In genomic region chr16:81891734-81892364, GRCh38 we compare ENCODE assay signal across 17 cellular contexts.
A peak's percentile ranks its signal among the peaks of the same experiment; 100 is the strongest.
DNase-seq lines count a peak whose midpoint lies in the region; ATAC-seq, FAIRE-seq and TF ChIP-seq lines count a peak whose summit lies in the region.
"Had no signal": no experiment of that assay in that cellular context is flagged by ENCODE, and none has a peak within 500 bp of the region (broad histone marks: within the 10 kb centered on the region; RNA-seq: fewer than 3 reads in every experiment).

No MANE protein-coding gene starts in this region.

- CTCF ChIA-PET in H1 (lab: Charles Lee; ENCODE audit: partially characterized antibody), result interaction anchor here (0.6 to 12.3 kb wide), 8 partner anchors 10 to 930 kb away, joined by 3 to 138 read pairs (median 3); no protein-coding TSS in a partner anchor
- CTCF ChIA-PET in activated CD4-positive, alpha-beta memory T cell treated with anti-CD3 and anti-CD28 coated beads, Interleukin-2, amount 10 ng/mL, durations not matched to agents 7 days and 5 days (lab: Charles Lee), result interaction anchor here (0.8 to 1.2 kb wide), 3 partner anchors 10 to 338 kb away, joined by 3 read pairs; no protein-coding TSS in a partner anchor

- no peak overlapping the region for H3K56ac ChIP-seq in H1 (replicated peaks; ENCODE audit: insufficient read length, low read depth, low read length)

- H3K27ac ChIP-seq in H1 (ENCODE audit: low read depth, low read length), result no peak overlapping the region
- H3K27ac ChIP-seq in uterus, result no peak overlapping the region
- H3K27ac ChIP-seq in body of pancreas, result no peak overlapping the region
- H3K27ac ChIP-seq: SJSA1 had no signal

- TF ChIP-seq POLR2A in H1 (IDR thresholded peaks at IDR 0.05; ENCODE audit: control extremely low read depth in 1 of 2, low read depth in 2 of 2, low read length in 2 of 2) (no peak), uterus (IDR thresholded peaks at IDR 0.05) (no peak), body of pancreas (IDR thresholded peaks at IDR 0.05) (no peak)

- no peaks in the 10 kb centered on the region for H3K36me3 Mint-ChIP-seq in activated CD4-positive, alpha-beta memory T cell treated with anti-CD3 and anti-CD28 coated beads, Interleukin-2, amount 10 ng/mL, durations not matched to agents 7 days and 5 days (ENCODE audit: low read depth)
- H3K36me3 Mint-ChIP-seq: CD4-positive, CD25-positive, alpha-beta regulatory T cell had no signal

- H3K27me3 ChIP-seq in H1 (replicated peaks in 1 of 4; ENCODE audit: control insufficient read depth in 3 of 4, extremely low read depth in 1 of 4, insufficient read depth in 3 of 4, low read length in 3 of 4) (no peaks in the 10 kb centered on the region), uterus (no peaks in the 10 kb centered on the region), body of pancreas (no peaks in the 10 kb centered on the region)
- H3K27me3 ChIP-seq: SJSA1 had no signal

- H3K36me3 ChIP-seq in H1 (ENCODE audit: control insufficient read depth in 2 of 4, insufficient read depth in 4 of 4, low read length in 3 of 4), result no peaks in the 10 kb centered on the region
- H3K36me3 ChIP-seq in uterus, result no peaks in the 10 kb centered on the region
- H3K36me3 ChIP-seq in body of pancreas (replicated peaks in 1 of 2; ENCODE audit: insufficient read depth in 1 of 2, low read depth in 2 of 2), result no peaks in the 10 kb centered on the region
- H3K36me3 ChIP-seq: SJSA1 had no signal

- H4K91ac ChIP-seq in H1 (replicated peaks; ENCODE audit: insufficient read length, low read length), result no peak overlapping the region

- H3K9me3 ChIP-seq in H1 (ENCODE audit: insufficient read depth in 2 of 2, low read depth in 1 of 2, low read length in 1 of 2) (no peaks in the 10 kb centered on the region), uterus (no peaks in the 10 kb centered on the region), body of pancreas (no peaks in the 10 kb centered on the region)
- H3K9me3 ChIP-seq: SJSA1 had no signal

- no peak overlapping the region for H3K4ac ChIP-seq in H1 (replicated peaks; ENCODE audit: insufficient read length, low read depth, low read length)

- no peak overlapping the region for H2BK15ac ChIP-seq in H1 (ENCODE audit: low read length)

- H3K4me1 Mint-ChIP-seq in activated CD4-positive, alpha-beta memory T cell treated with anti-CD3 and anti-CD28 coated beads, Interleukin-2, amount 10 ng/mL, durations not matched to agents 7 days and 5 days, result peaks cover 5% of the 10 kb centered on the region

- H2BK120ac ChIP-seq in H1 (replicated peaks; ENCODE audit: low read depth, low read length), result no peak overlapping the region

- no peak overlapping the region for H2BK20ac ChIP-seq in H1 (ENCODE audit: low read length)

- 89% methylated on average over 6 of the region's 6 CpGs; no CpG with 5 or more reads in 1 of the 2 experiments for WGBS in H1 (ENCODE audit: extremely low coverage in 1 of 2, insufficient coverage in 1 of 2, insufficient read length in 1 of 2, insufficient replicate concordance in 2 of 2, low coverage in 1 of 2, low lambda C conversion rate in 2 of 2, missing lambda C conversion rate in 1 of 2), 2 experiments
- 66 to 76% methylated on average over 6 of the region's 6 CpGs for WGBS in body of pancreas, 2 donors

- no peak overlapping the region for H2AFZ ChIP-seq in H1 (ENCODE audit: low read length)

- no peak for FAIRE-seq in H1 (lab: Jason Lieb, UNC)

- no peaks in the 10 kb centered on the region for H3K23me2 ChIP-seq in H1 (ENCODE audit: low read depth, low read length)

- H3K14ac ChIP-seq in H1 (ENCODE audit: insufficient read length), result no peak overlapping the region

- H3K4me3 ChIP-seq in H1 (ENCODE audit: extremely low read depth in 1 of 4, insufficient read depth in 2 of 4, low read depth in 3 of 4, low read length in 4 of 4) (no peak overlapping the region), uterus (no peak overlapping the region), body of pancreas (no peak overlapping the region)
- H3K4me3 ChIP-seq: SJSA1 had no signal

- no peaks in the 10 kb centered on the region for H3K79me1 ChIP-seq in H1 (ENCODE audit: low read depth, low read length)

- no peak for TF ChIP-seq EP300 in H1 (IDR thresholded peaks at IDR 0.05; ENCODE audit: borderline replicate concordance in 1 of 2, low read depth in 2 of 2, low read length in 2 of 2)

- POLR2A ChIA-PET in H1 (lab: Charles Lee; ENCODE audit: partially characterized antibody), result no interaction called here
- POLR2A ChIA-PET in activated CD4-positive, alpha-beta memory T cell treated with anti-CD3 and anti-CD28 coated beads, Interleukin-2, amount 10 ng/mL, durations not matched to agents 7 days and 5 days (lab: Charles Lee), result no interaction called here

- no peaks in the 10 kb centered on the region for H3K79me2 ChIP-seq in H1 (ENCODE audit: control insufficient read depth in 1 of 2, insufficient read depth in 2 of 2, low read length in 2 of 2)

- no peak overlapping the region for H4K5ac ChIP-seq in H1 (ENCODE audit: insufficient read length, low read depth, low read length)

- no peak overlapping the region for H3K18ac ChIP-seq in H1 (ENCODE audit: extremely low read depth, low read length)

- DNase-seq in ELR (ENCODE audit: low read depth) (peak; percentile 20), M059J (ENCODE audit: low read depth) (peak; percentile 50), H1 (ENCODE audit: low read depth in 1 of 2, low spot score in 2 of 2) (no peak), posterior vena cava (ENCODE audit: low spot score) (peak; percentile 72), uterus (no peak), body of pancreas (no peak), activated gamma-delta T cell (lab: John Stamatoyannopoulos, UW) (no peak)
- DNase-seq in activated CD4-positive, alpha-beta memory T cell treated with anti-CD3 and anti-CD28 coated beads, Interleukin-2, amount 10 ng/mL, durations not matched to agents 7 days and 5 days, result no peak
- DNase-seq: ACHN; AML-193; CD4-positive, CD25-positive, alpha-beta regulatory T cell; HCEC 1CT; KBM-7; NCI-H2081 treated with DMSO at 0.1 percent for 48 hours; NCI-H510A; NCI-H774 had no signal

- peaks cover 2% of the 10 kb centered on the region for H3K27me3 Mint-ChIP-seq in activated CD4-positive, alpha-beta memory T cell treated with anti-CD3 and anti-CD28 coated beads, Interleukin-2, amount 10 ng/mL, durations not matched to agents 7 days and 5 days
- H3K27me3 Mint-ChIP-seq: CD4-positive, CD25-positive, alpha-beta regulatory T cell had no signal

- no peak overlapping the region for H3K27ac Mint-ChIP-seq in activated CD4-positive, alpha-beta memory T cell treated with anti-CD3 and anti-CD28 coated beads, Interleukin-2, amount 10 ng/mL, durations not matched to agents 7 days and 5 days

- H2BK5ac ChIP-seq in H1 (ENCODE audit: low read depth, low read length), result no peak overlapping the region

- H3K4me1 ChIP-seq in H1 (replicated peaks in 1 of 4; ENCODE audit: control insufficient read depth in 3 of 4, insufficient read depth in 4 of 4, low read length in 3 of 4) (peaks cover 0 to 3% (median 1%) of the 10 kb centered on the region in 4 experiments; a peak in 3 of 7 replicates), uterus (no peaks in the 10 kb centered on the region), body of pancreas (no peaks in the 10 kb centered on the region)
- H3K4me1 ChIP-seq: SJSA1 had no signal

- TF ChIP-seq RAD21 in H1 (IDR thresholded peaks at IDR 0.05 in 1 of 2, conservative IDR thresholded peaks at IDR 0.05 in 1 of 2; ENCODE audit: low read depth in 2 of 2, low read length in 2 of 2), result no peak

- no peak overlapping the region for H4K8ac ChIP-seq in H1 (ENCODE audit: extremely low read depth, insufficient read depth, low read length)

- H3K9me3 Mint-ChIP-seq in activated CD4-positive, alpha-beta memory T cell treated with anti-CD3 and anti-CD28 coated beads, Interleukin-2, amount 10 ng/mL, durations not matched to agents 7 days and 5 days, result no peaks in the 10 kb centered on the region
- H3K9me3 Mint-ChIP-seq: CD4-positive, CD25-positive, alpha-beta regulatory T cell had no signal

- no peak overlapping the region for H3K23ac ChIP-seq in H1 (ENCODE audit: insufficient read length)

- ATAC-seq in body of pancreas, result no peak

- no peak overlapping the region for H3K4me2 ChIP-seq in H1 (ENCODE audit: insufficient read depth in 1 of 2, low read depth in 2 of 2, low read length in 2 of 2)

- intact Hi-C loops in posterior vena cava (cut with DNase I), result no loop called here
- intact Hi-C loops in uterus (cut with DNase I; ENCODE audit: low total_unique reads), result no loop called here
- intact Hi-C loops in body of pancreas (cut with DNase I), result no loop called here

- H3K9ac ChIP-seq in H1 (replicated peaks in 1 of 4; ENCODE audit: extremely low read depth in 1 of 4, low read depth in 3 of 4, low read length in 3 of 4), result no peak overlapping the region

- H2AK5ac ChIP-seq in H1 (ENCODE audit: low read depth, low read length), result no peak overlapping the region

- H3K4me3 Mint-ChIP-seq in activated CD4-positive, alpha-beta memory T cell treated with anti-CD3 and anti-CD28 coated beads, Interleukin-2, amount 10 ng/mL, durations not matched to agents 7 days and 5 days, result no peak overlapping the region
- H3K4me3 Mint-ChIP-seq: CD4-positive, CD25-positive, alpha-beta regulatory T cell had no signal

- H2BK12ac ChIP-seq in H1 (ENCODE audit: low read depth, low read length), result no peak overlapping the region

- H4K20me1 ChIP-seq in H1 (replicated peaks in 1 of 2; ENCODE audit: control insufficient read depth in 1 of 2, insufficient read depth in 2 of 2, low read length in 2 of 2), result no peaks in the 10 kb centered on the region

- TF ChIP-seq CTCF in H1 (IDR thresholded peaks at IDR 0.05; ENCODE audit: control extremely low read depth in 1 of 3, insufficient read depth in 1 of 3, low read depth in 1 of 3, low read length in 3 of 3) (no peak), uterus (IDR thresholded peaks at IDR 0.05) (no peak), body of pancreas (IDR thresholded peaks at IDR 0.05) (no peak)

TF ChIP-seq in H1, 55 proteins besides CTCF, POLR2A, EP300 and RAD21:
- peak; percentile 58; the same call in 1 of the 2 replicates for TF ChIP-seq KDM1A (IDR thresholded peaks at IDR 0.05; ENCODE audit: borderline replicate concordance, low read length)
- no peak for TF ChIP-seq POU5F1 (IDR thresholded peaks at IDR 0.05; ENCODE audit: low read depth, low read length)
TF ChIP-seq in H1: peak in this region for 1.

Comparison
In these comparisons a context has a peak if more than half of its experiments do, and no peak if none do; other contexts are left out.
1. DNase-seq: peak in ELR (single experiment), M059J (single experiment) and posterior vena cava (single experiment); none in H1 (0 of 2), uterus (0 of 2), activated CD4-positive, alpha-beta memory T cell treated with anti-CD3 and anti-CD28 coated beads, Interleukin-2, amount 10 ng/mL, durations not matched to agents 7 days and 5 days (single experiment), body of pancreas (0 of 4) and activated gamma-delta T cell (single experiment).